ENCODE assay signal across 8 cellular contexts in the genomic region with DNA sequence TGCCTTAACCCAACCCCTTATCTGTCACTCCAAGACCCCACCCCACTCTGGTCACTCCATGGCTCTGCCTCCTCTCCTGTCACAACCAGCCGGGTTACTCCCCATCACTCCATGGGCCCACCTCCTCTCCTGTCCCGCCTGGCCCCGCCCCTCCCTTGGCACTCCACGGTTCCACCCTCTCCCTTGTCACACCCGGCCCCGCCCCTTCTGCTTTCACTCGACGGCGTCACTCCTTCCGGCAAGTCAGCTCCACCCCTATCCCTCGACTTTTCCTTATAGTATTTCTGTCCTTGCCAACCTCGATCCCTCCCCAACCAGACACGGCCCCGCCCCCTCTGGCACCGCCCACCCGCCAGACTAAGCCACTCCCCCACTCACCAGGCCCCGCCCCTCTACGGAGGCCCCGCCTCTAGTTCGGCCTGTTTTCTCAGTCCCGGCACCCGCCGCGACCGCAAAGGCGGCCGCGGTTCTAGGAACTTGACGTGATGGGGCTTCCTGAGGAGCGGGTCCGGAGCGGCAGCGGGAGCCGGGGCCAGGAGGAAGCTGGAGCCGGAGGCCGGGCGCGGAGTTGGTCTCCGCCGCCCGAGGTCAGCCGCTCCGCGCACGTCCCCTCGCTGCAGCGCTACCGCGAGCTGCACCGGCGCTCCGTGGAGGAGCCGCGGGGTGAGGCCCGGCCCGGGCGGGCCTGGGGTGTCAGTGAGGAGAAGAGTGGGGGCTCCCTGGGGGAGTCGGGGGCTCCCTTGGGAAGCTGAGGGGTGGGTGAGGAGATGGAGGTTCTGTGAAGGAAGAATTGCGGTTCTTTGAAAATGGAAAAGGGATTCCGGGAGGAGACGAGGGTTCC. TPM values are rescaled to one million over a fixed set of nuclear protein-coding genes. Genes with fewer than 3 reads are reported as not detected.
DNase-seq lines count a peak whose midpoint lies in the region; ATAC-seq and TF ChIP-seq lines count a peak whose summit lies in the region.

Gene ACSS2, plus strand, starts transcription at position 452 of the 841 bp plus-strand sequence. Its CDS starts 34 bp downstream, at position 486.

- peaks cover 0 to 2% of the 10 kb centered on the region in 2 donors for H3K36me3 Mint-ChIP-seq in activated T-cell treated with anti-CD3 and anti-CD28 coated beads, Interleukin-2, amount 50 U/mL, for 72 hours (ENCODE audit: insufficient read depth in 2 of 2)

- peak; percentile 95 for DNase-seq in DMS 273 (lab: John Stamatoyannopoulos, UW; ENCODE audit: unreplicated experiment)
- DNase-seq in KG1 (lab: John Stamatoyannopoulos, UW), result peak; percentile 46
- DNase-seq in Peyer's patch, result peak; percentile 99 to 100 (median 99)
- DNase-seq in activated T-cell treated with anti-CD3 and anti-CD28 coated beads, Interleukin-2, amount 50 U/mL, for 72 hours, result peak; percentile 97 to 98
- peak; percentile 100 for DNase-seq in esophagus muscularis mucosa (ENCODE audit: extremely low spot score)
- DNase-seq in stimulated activated CD8-positive, alpha-beta memory T cell treated with anti-CD3 and anti-CD28 coated beads, Interleukin-7, amount 100 ng/mL, for 24 hours (ENCODE audit: low read depth), result peak; percentile 94

- peaks cover 51% of the 10 kb centered on the region for H3K4me1 Mint-ChIP-seq in activated T-cell treated with anti-CD3 and anti-CD28 coated beads, Interleukin-2, amount 50 U/mL, for 72 hours (ENCODE audit: low read depth)

- H3K27me3 Mint-ChIP-seq in activated T-cell treated with anti-CD3 and anti-CD28 coated beads, Interleukin-2, amount 50 U/mL, for 72 hours (ENCODE audit: low read depth), result peaks cover 7% of the 10 kb centered on the region

- H3K36me3 ChIP-seq in Peyer's patch, result no peaks in the 10 kb centered on the region
- no peaks in the 10 kb centered on the region for H3K36me3 ChIP-seq in esophagus muscularis mucosa
- H3K36me3 ChIP-seq in muscle layer of duodenum (ENCODE audit: control insufficient read depth in 1 of 2, insufficient read depth in 2 of 2, low read length in 2 of 2), result no peaks in the 10 kb centered on the region

- H3K27ac ChIP-seq in Peyer's patch (peak within 1 kb of the TSS; percentile 76 to 98 (median 90)), esophagus muscularis mucosa (replicated peaks in 1 of 4) (peak within 1 kb of the TSS; percentile 86 to 94 (median 90)), muscle layer of duodenum (ENCODE audit: low read length) (peak within 1 kb of the TSS; percentile 93)

- H3K9me3 ChIP-seq in Peyer's patch (no peaks in the 10 kb centered on the region), esophagus muscularis mucosa (no peaks in the 10 kb centered on the region), muscle layer of duodenum (ENCODE audit: control insufficient read depth in 1 of 2, low read length in 2 of 2) (no peaks in the 10 kb centered on the region)

- peak; percentile 83 to 97 for TF ChIP-seq POLR2A in Peyer's patch (IDR thresholded peaks at IDR 0.05)
- TF ChIP-seq POLR2A in esophagus muscularis mucosa (IDR thresholded peaks at IDR 0.05; ENCODE audit: low read depth), result peak; percentile 68

- ATAC-seq in GM21576 (IDR thresholded peaks at IDR 0.05; ENCODE audit: unreplicated experiment), result peak; percentile 65
- ATAC-seq in activated T-cell treated with anti-CD3 and anti-CD28 coated beads, Interleukin-2, amount 50 U/mL, for 72 hours (replicated peaks in 1 of 2), result peak; percentile 84

- peak within 1 kb of the TSS; percentile 80 for H3K27ac Mint-ChIP-seq in activated T-cell treated with anti-CD3 and anti-CD28 coated beads, Interleukin-2, amount 50 U/mL, for 72 hours

- H3K4me3 ChIP-seq in Peyer's patch (peak within 1 kb of the TSS; percentile 80 to 94 (median 88)), esophagus muscularis mucosa (peak within 1 kb of the TSS; percentile 79 to 95 (median 84)), muscle layer of duodenum (ENCODE audit: low read depth in 1 of 2, low read length in 2 of 2) (peak within 1 kb of the TSS; percentile 82 to 91)

- H3K4me3 Mint-ChIP-seq in activated T-cell treated with anti-CD3 and anti-CD28 coated beads, Interleukin-2, amount 50 U/mL, for 72 hours, result peak within 1 kb of the TSS; percentile 91 to 97

- intact Hi-C loops in esophagus muscularis mucosa (cut with DNase I), result no loop called here

- WGBS in esophagus muscularis mucosa, result under 1% methylated on average over 60 of the region's 61 CpGs

- no peak for TF ChIP-seq EP300 in esophagus muscularis mucosa (IDR thresholded peaks at IDR 0.05)

- no peaks in the 10 kb centered on the region for H3K9me3 Mint-ChIP-seq in activated T-cell treated with anti-CD3 and anti-CD28 coated beads, Interleukin-2, amount 50 U/mL, for 72 hours

- H3K4me1 ChIP-seq in Peyer's patch (peaks cover 0 to 40% (median 6%) of the 10 kb centered on the region in 4 donors), esophagus muscularis mucosa (peaks cover 32 to 67% (median 60%) of the 10 kb centered on the region in 4 donors), muscle layer of duodenum (ENCODE audit: control insufficient read depth in 1 of 2, insufficient read depth in 2 of 2, low read length in 2 of 2) (peaks cover 17 to 18% of the 10 kb centered on the region in 2 donors)

- no peaks in the 10 kb centered on the region for H3K27me3 ChIP-seq in Peyer's patch
- no peaks in the 10 kb centered on the region for H3K27me3 ChIP-seq in esophagus muscularis mucosa
- no peaks in the 10 kb centered on the region for H3K27me3 ChIP-seq in muscle layer of duodenum (ENCODE audit: low read depth, low read length)

- TF ChIP-seq CTCF in Peyer's patch (IDR thresholded peaks at IDR 0.05) (peak in 1 of 6 experiments; percentile 6), esophagus muscularis mucosa (IDR thresholded peaks at IDR 0.05) (no peak)

RNA-seq across cellular contexts. Expression of gene ACSS2, which starts in this region (rescaled TPM):
- total RNA-seq in Peyer's patch (100 to 1,000 TPM; 158 to 473 (median 267) TPM), esophagus muscularis mucosa (10 to 100 TPM; 34.8 to 90.7 (median 62.8) TPM)
- 10 to 100 TPM; 61.1 to 78.2 TPM for total RNA-seq in activated T-cell treated with anti-CD3 and anti-CD28 coated beads, Interleukin-2, amount 50 U/mL, for 72 hours

Comparison
In these comparisons a context has a peak if more than half of its experiments do, and no peak if none do; other contexts are left out.
1. Peak in every context shown above with its lines: DNase-seq, ATAC-seq, H3K4me3 ChIP-seq and H3K27ac ChIP-seq.
2. DNase-seq: peak in every context shown above with its lines; median percentile 100 in esophagus muscularis mucosa; 99 in Peyer's patch; 98 in activated T-cell treated with anti-CD3 and anti-CD28 coated beads, Interleukin-2, amount 50 U/mL, for 72 hours; 95 in DMS 273; 94 in stimulated activated CD8-positive, alpha-beta memory T cell treated with anti-CD3 and anti-CD28 coated beads, Interleukin-7, amount 100 ng/mL, for 24 hours; 46 in KG1.